In the genomic region with DNA sequence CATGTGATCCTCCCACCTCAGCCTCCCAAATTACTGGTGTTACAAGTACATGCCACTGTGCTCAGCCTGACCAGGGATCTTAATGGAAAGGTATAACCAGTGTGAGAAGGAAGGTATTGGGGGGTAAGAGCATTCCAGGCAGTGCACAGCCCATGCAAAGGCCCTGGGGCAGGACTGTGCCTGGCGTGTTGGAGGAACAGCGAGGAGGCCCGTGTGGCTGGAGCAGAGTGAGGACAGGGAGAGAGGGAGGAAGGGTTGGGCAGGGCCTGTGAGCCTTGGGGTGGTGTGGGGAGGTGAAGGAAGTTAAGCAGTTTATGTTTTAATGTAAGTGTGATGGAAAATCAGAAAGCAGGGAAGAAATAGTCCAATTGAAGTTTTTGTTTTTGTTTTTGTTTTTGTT, we compare ENCODE assay signal across 18 cellular contexts. TPM values are rescaled to one million over a fixed set of nuclear protein-coding genes. Genes with fewer than 3 reads are reported as not detected.
"Had no signal": no experiment of that assay in that cellular context is flagged by ENCODE, and none has a peak within 500 bp of the region (broad histone marks: within the 10 kb centered on the region; RNA-seq: fewer than 3 reads in every experiment).

No MANE protein-coding gene starts in this region.

- H3K4me1 ChIP-seq: upper lobe of right lung had no signal

- DNase-seq: activated B cell treated with CpG ODN at 0.5 μM for 24 hours; activated gamma-delta T cell; activated T-cell treated with anti-CD3 and anti-CD28 coated beads for 4 hours; amygdala; effector memory CD4-positive, alpha-beta T cell; heart left ventricle; stimulated activated CD4-positive, alpha-beta T cell treated with anti-CD3 and anti-CD28 coated beads, Interleukin-12 subunit alpha, Interleukin-12 subunit beta, amount 100 ng/mL, for 4 hours; stimulated activated naive CD4-positive, alpha-beta T cell treated with Interleukin-2 at 50 U/mL for 16 hours; upper lobe of right lung had no signal

- H3K36me3 ChIP-seq: heart left ventricle, upper lobe of right lung had no signal

- ATAC-seq: heart left ventricle, upper lobe of right lung had no signal

- H3K4me3 ChIP-seq: heart left ventricle, upper lobe of right lung had no signal

- H3K27ac Mint-ChIP-seq: activated B cell treated with CpG ODN at 0.5 μM for 24 hours had no signal

- H3K4me3 Mint-ChIP-seq: activated B cell treated with CpG ODN at 0.5 μM for 24 hours, brain, nephron had no signal

- H3K27ac ChIP-seq: heart left ventricle, upper lobe of right lung had no signal

- H3K9me3 ChIP-seq: heart left ventricle, upper lobe of right lung had no signal

- H3K9me3 Mint-ChIP-seq: activated B cell treated with CpG ODN at 0.5 μM for 24 hours; central memory CD8-positive, alpha-beta T cell; nephron had no signal

RNA-seq across cellular contexts. Expression of a gene that starts 1.6 kb away (rescaled TPM):
- total RNA-seq: activated B cell treated with CpG ODN at 0.5 μM for 24 hours, fibroblast of lung, frontal cortex, lung microvascular endothelial cell, osteoblast, SK-MEL-5, temporal lobe had no signal
- polyA plus RNA-seq: fibroblast of lung had no signal

RNA-seq across cellular contexts. Expression of a gene that starts 21.5 kb away (rescaled TPM):
- total RNA-seq: activated B cell treated with CpG ODN at 0.5 μM for 24 hours, fibroblast of lung, lung microvascular endothelial cell, osteoblast, upper lobe of right lung had no signal
- polyA plus RNA-seq: fibroblast of lung, heart left ventricle had no signal
